Comparison of ENCODE assay signal across 8 cellular contexts in genomic region chr5:178205010-178205748, GRCh38.
A peak's percentile ranks its signal among the peaks of the same experiment; 100 is the strongest.
DNase-seq lines count a peak whose midpoint lies in the region; ATAC-seq lines count a peak whose summit lies in the region.

No MANE protein-coding gene starts in this region.

- DNase-seq in NCI-H1417 (lab: John Stamatoyannopoulos, UW) (peak; percentile 49 to 52 (median 50)), NCI-H1417 treated with DMSO at 0.1 percent for 48 hours (lab: John Stamatoyannopoulos, UW) (no peak), NCI-H1048 (lab: John Stamatoyannopoulos, UW) (peak; percentile 54), cerebellar cortex (ENCODE audit: low spot score) (peak; percentile 51), kidney tubule cell (ENCODE audit: low spot score) (peak; percentile 85)
- DNase-seq in activated CD4-positive, CD25-positive, alpha-beta regulatory T cell treated with anti-CD3 and anti-CD28 coated beads, Interleukin-2, amount 50 U/mL, for 72 hours: peak; percentile 77
- DNase-seq in stimulated activated CD4-positive, alpha-beta T cell treated with anti-CD3 and anti-CD28 coated beads, Interleukin-1b, Interleukin-23, amount 100 ng/mL, for 24 hours (ENCODE audit: low read depth in 4 of 4, low spot score in 1 of 4): peak; percentile 38 to 76 (median 56)

- ATAC-seq in HG02571 (IDR thresholded peaks at IDR 0.05; ENCODE audit: unreplicated experiment): peak; percentile 47
